ENCODE assay signal across 8 cellular contexts in the genomic region with DNA sequence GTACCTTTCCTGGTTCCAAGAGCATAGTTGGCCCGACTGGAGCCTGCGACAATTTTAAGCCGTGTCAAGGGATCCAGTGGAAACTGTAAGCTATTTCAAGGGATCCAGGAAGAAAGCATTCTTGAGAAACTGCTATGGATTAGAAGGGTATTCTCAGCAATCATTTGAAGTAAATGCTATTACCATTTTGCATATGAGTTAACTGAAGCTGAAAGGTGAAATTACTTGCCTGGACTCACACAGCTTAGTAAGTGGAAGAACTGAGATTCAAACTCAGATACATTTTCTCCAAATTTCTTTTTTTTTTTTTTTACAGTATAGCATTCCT. TPM values are rescaled to one million over a fixed set of nuclear protein-coding genes. Genes with fewer than 3 reads are reported as not detected.
DNase-seq lines count a peak whose midpoint lies in the region; ATAC-seq and TF ChIP-seq lines count a peak whose summit lies in the region.

No MANE protein-coding gene starts in this region.

- no peak for TF ChIP-seq CTCF in neural progenitor cell (IDR thresholded peaks at IDR 0.05)

- H3K9me2 ChIP-seq in Karpas-422 (replicated peaks; ENCODE audit: insufficient read depth, low read length): no peaks in the 10 kb centered on the region

- H3K36me3 Mint-ChIP-seq in CD4-positive, alpha-beta memory T cell: peaks cover 0 to 11% of the 10 kb centered on the region in 2 donors
- H3K36me3 Mint-ChIP-seq in neural progenitor cell: peaks cover 4% of the 10 kb centered on the region

- H3K27me3 ChIP-seq in CD4-positive, alpha-beta memory T cell (ENCODE audit: insufficient read depth, low read length): no peaks in the 10 kb centered on the region
- no peaks in the 10 kb centered on the region for H3K27me3 ChIP-seq in Karpas-422 (ENCODE audit: low read length)
- no peaks in the 10 kb centered on the region for H3K27me3 ChIP-seq in effector memory CD4-positive, alpha-beta T cell (replicated peaks; ENCODE audit: control insufficient read depth, insufficient read depth, low read length, poor library complexity, severe bottlenecking)
- H3K27me3 ChIP-seq in neural progenitor cell: no peaks in the 10 kb centered on the region

- no peak for ATAC-seq in GM21526 (IDR thresholded peaks at IDR 0.05; ENCODE audit: low FRiP score, unreplicated experiment)

- POLR2A ChIA-PET in CD4-positive, alpha-beta memory T cell (lab: Charles Lee; ENCODE audit: partially characterized antibody): interaction anchor here (0.9 to 2.7 kb wide), 9 partner anchors 24 to 733 kb away, joined by 3 to 25 read pairs (median 6); partner anchors contain the start of genes CITED4, EXO5, NFYC and SMAP2

- H3K9ac ChIP-seq in Karpas-422 (ENCODE audit: low read length) (peak overlapping the region; percentile 73), neural progenitor cell (no peak overlapping the region)

- no peaks in the 10 kb centered on the region for H3K9me3 ChIP-seq in CD4-positive, alpha-beta memory T cell (ENCODE audit: control insufficient read depth in 1 of 2, low read length in 2 of 2)
- H3K9me3 ChIP-seq in Karpas-422 (ENCODE audit: low read length) (0 out of 2 replicates have a peak, but pooled peaks cover 6% of the 10 kb centered on the region), neural progenitor cell (ENCODE audit: low read depth) (no peaks in the 10 kb centered on the region)
- no peaks in the 10 kb centered on the region for H3K9me3 ChIP-seq in effector memory CD4-positive, alpha-beta T cell (ENCODE audit: control insufficient read depth, low read length)

- H3K4me1 ChIP-seq in CD4-positive, alpha-beta memory T cell (ENCODE audit: insufficient read depth, low read length): peaks cover 21% of the 10 kb centered on the region
- peaks cover 23% of the 10 kb centered on the region for H3K4me1 ChIP-seq in Karpas-422 (ENCODE audit: low read length)
- peaks cover 3% of the 10 kb centered on the region for H3K4me1 ChIP-seq in effector memory CD4-positive, alpha-beta T cell (ENCODE audit: control insufficient read depth, insufficient read depth, low read length, poor library complexity, severe bottlenecking)
- peaks cover 3% of the 10 kb centered on the region for H3K4me1 ChIP-seq in neural progenitor cell

- intact Hi-C loops in CD4-positive, alpha-beta memory T cell (cut with micrococcal nuclease): no loop called here

- no peaks in the 10 kb centered on the region for H4K20me1 ChIP-seq in Karpas-422 (ENCODE audit: insufficient read depth, low read depth, low read length)
- H4K20me1 ChIP-seq in neural progenitor cell (ENCODE audit: low read depth): no peaks in the 10 kb centered on the region

- peaks cover 20 to 26% (median 23%) of the 10 kb centered on the region in 4 donors for H3K4me1 Mint-ChIP-seq in CD4-positive, alpha-beta memory T cell
- peaks cover 14% of the 10 kb centered on the region for H3K4me1 Mint-ChIP-seq in neural progenitor cell

- H3K27ac Mint-ChIP-seq in CD4-positive, alpha-beta memory T cell: peak overlapping the region; percentile 84 to 100 (median 96)
- no peak overlapping the region for H3K27ac Mint-ChIP-seq in neural progenitor cell

- H2AFZ ChIP-seq in Karpas-422 (ENCODE audit: low read length) (peak overlapping the region; percentile 60), neural progenitor cell (replicated peaks) (peak overlapping the region; percentile 93)

- H3F3A ChIP-seq in neural progenitor cell (ENCODE audit: low read depth): no peaks in the 10 kb centered on the region

- H3K36me3 ChIP-seq in CD4-positive, alpha-beta memory T cell (ENCODE audit: insufficient read depth, low read length): no peaks in the 10 kb centered on the region
- H3K36me3 ChIP-seq in Karpas-422 (ENCODE audit: insufficient read depth, low read length): peaks cover 23% of the 10 kb centered on the region
- H3K36me3 ChIP-seq in effector memory CD4-positive, alpha-beta T cell (ENCODE audit: control insufficient read depth, insufficient read depth, low read length): no peaks in the 10 kb centered on the region
- H3K36me3 ChIP-seq in neural progenitor cell: no peaks in the 10 kb centered on the region

- peaks cover 5 to 6% of the 10 kb centered on the region in 2 donors for H3K27me3 Mint-ChIP-seq in CD4-positive, alpha-beta memory T cell
- H3K27me3 Mint-ChIP-seq in neural progenitor cell (ENCODE audit: insufficient read depth, low read depth): no peaks in the 10 kb centered on the region

- H3K4me2 ChIP-seq in Karpas-422 (ENCODE audit: low read depth, low read length, poor library complexity, severe bottlenecking): peak overlapping the region; percentile 99
- peak overlapping the region; percentile 82 for H3K4me2 ChIP-seq in neural progenitor cell

- CTCF ChIA-PET in CD4-positive, alpha-beta memory T cell (lab: Charles Lee; ENCODE audit: partially characterized antibody): interaction anchor here (0.6 to 2.0 kb wide), 11 partner anchors 18 to 558 kb away, joined by 3 to 8 read pairs (median 3); partner anchors contain the start of gene ZFP69B

- H3K4me3 ChIP-seq in CD4-positive, alpha-beta memory T cell (ENCODE audit: low read length in 2 of 2): peak overlapping the region; percentile 19 to 90
- H3K4me3 ChIP-seq in Karpas-422 (ENCODE audit: low read length) (peak overlapping the region; percentile 78), neural progenitor cell (peak overlapping the region; percentile 79)
- peak overlapping the region; percentile 68 for H3K4me3 ChIP-seq in effector memory CD4-positive, alpha-beta T cell (ENCODE audit: insufficient read depth, low read depth, low read length, poor library complexity, severe bottlenecking)

- H3K4me3 Mint-ChIP-seq in CD4-positive, alpha-beta memory T cell: peak overlapping the region; percentile 94 to 100 (median 98)
- peak overlapping the region; percentile 98 for H3K4me3 Mint-ChIP-seq in neural progenitor cell

- DNase-seq in CD4-positive, alpha-beta memory T cell: no peak
- peak; percentile 57 for DNase-seq in Karpas-422
- DNase-seq in effector memory CD4-positive, alpha-beta T cell: no peak
- no peak for DNase-seq in neural progenitor cell (ENCODE audit: low spot score)
- DNase-seq in GM03348 (ENCODE audit: low spot score): no peak
- DNase-seq in activated gamma-delta T cell treated with Interleukin-2 at 50 U/mL for 16 hours: no peak
- no peak for DNase-seq in H4 (ENCODE audit: low spot score)

- peak overlapping the region; percentile 65 for H3K27ac ChIP-seq in CD4-positive, alpha-beta memory T cell (ENCODE audit: low read depth, low read length)
- H3K27ac ChIP-seq in Karpas-422 (ENCODE audit: low read length) (peak overlapping the region; percentile 59), neural progenitor cell (no peak overlapping the region)
- peak overlapping the region; percentile 65 for H3K27ac ChIP-seq in effector memory CD4-positive, alpha-beta T cell (ENCODE audit: insufficient read depth, low read length, poor library complexity, severe bottlenecking)

- H3K9me3 Mint-ChIP-seq in CD4-positive, alpha-beta memory T cell: peaks cover 0 to 8% (median 4%) of the 10 kb centered on the region in 8 donors
- H3K9me3 Mint-ChIP-seq in neural progenitor cell: peaks cover 6% of the 10 kb centered on the region

- H3K79me2 ChIP-seq in Karpas-422 (ENCODE audit: low read length): peaks cover 10% of the 10 kb centered on the region; the same call in 1 of the 2 replicates
- H3K79me2 ChIP-seq in neural progenitor cell (ENCODE audit: low read depth): no peaks in the 10 kb centered on the region

RNA-seq across cellular contexts. Expression of gene ZNF684, which starts 0.6 kb away (rescaled TPM):
- total RNA-seq in CD4-positive, alpha-beta memory T cell: 1 to 10 TPM; 4.4 to 5.5 TPM
- polyA plus RNA-seq in CD4-positive, alpha-beta memory T cell: 1 to 10 TPM; 2.0 to 3.8 TPM
- total RNA-seq in Karpas-422 (2014; rRNA removed; shearing (Covaris generic); ENCODE audit: low replicate concordance): 3.4 and 8.5 TPM in 2 replicates
- 5.8 and 7.6 TPM in 2 replicates for total RNA-seq in neural progenitor cell (ENCODE audit: low replicate concordance)
- 3.2 and 6.1 TPM in 2 replicates for total RNA-seq in H4 (2014; rRNA removed; shearing (Covaris generic))

RNA-seq across cellular contexts. Expression of gene EXO5, which starts 23.5 kb away (rescaled TPM):
- 10 to 100 TPM; 10.1 to 10.7 TPM for total RNA-seq in CD4-positive, alpha-beta memory T cell
- 1 to 10 TPM; 4.0 to 6.8 TPM for polyA plus RNA-seq in CD4-positive, alpha-beta memory T cell
- 5.2 and 9.1 TPM in 2 replicates for total RNA-seq in Karpas-422 (2014; rRNA removed; shearing (Covaris generic); ENCODE audit: low replicate concordance)
- 11.9 and 12.6 TPM in 2 replicates for total RNA-seq in neural progenitor cell (ENCODE audit: low replicate concordance)
- 8.7 and 20.9 TPM in 2 replicates for total RNA-seq in H4 (2014; rRNA removed; shearing (Covaris generic))

RNA-seq across cellular contexts. Expression of gene ZFP69, which starts 54.9 kb away (rescaled TPM):
- total RNA-seq in CD4-positive, alpha-beta memory T cell: 1 to 10 TPM; 3.3 to 4.3 TPM
- 1 to 10 TPM; 3.8 to 6.1 TPM for polyA plus RNA-seq in CD4-positive, alpha-beta memory T cell
- 13.5 and 14.5 TPM in 2 replicates for total RNA-seq in Karpas-422 (2014; rRNA removed; shearing (Covaris generic); ENCODE audit: low replicate concordance)
- total RNA-seq in neural progenitor cell (ENCODE audit: low replicate concordance): 6.0 and 8.9 TPM in 2 replicates
- 2.3 and 4.2 TPM in 2 replicates for total RNA-seq in H4 (2014; rRNA removed; shearing (Covaris generic))
